ENCODE assay signal across 1 cellular context in the genomic region with DNA sequence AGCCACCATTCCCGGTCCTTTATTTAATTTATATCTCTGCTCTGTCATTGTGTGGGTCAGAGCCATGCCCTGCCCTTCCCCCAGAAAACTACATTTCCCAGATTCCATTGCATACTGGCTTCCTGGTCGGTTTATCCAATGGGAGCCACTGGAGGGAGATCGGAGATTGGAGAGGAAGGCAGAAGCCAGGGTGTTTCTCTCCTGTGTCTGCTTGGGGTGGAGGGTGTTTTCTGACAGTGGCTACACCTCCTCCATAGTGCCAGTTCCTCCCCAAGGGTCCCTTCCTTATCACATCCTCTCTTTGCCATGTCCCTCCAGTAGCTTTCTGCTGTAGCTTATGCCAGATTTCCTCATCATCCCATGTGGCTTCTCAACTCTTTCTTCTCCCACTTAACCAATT.
TF ChIP-seq lines count a peak whose summit lies in the region.

No MANE protein-coding gene starts in this region.

TF ChIP-seq in K562, 482 proteins besides CTCF, POLR2A, EP300 and RAD21 (continued from another document):
- TF ChIP-seq FOS (IDR thresholded peaks at IDR 0.05; ENCODE audit: extremely low read depth, insufficient read length) = peak; percentile 45
- TF ChIP-seq, protein P1, sequence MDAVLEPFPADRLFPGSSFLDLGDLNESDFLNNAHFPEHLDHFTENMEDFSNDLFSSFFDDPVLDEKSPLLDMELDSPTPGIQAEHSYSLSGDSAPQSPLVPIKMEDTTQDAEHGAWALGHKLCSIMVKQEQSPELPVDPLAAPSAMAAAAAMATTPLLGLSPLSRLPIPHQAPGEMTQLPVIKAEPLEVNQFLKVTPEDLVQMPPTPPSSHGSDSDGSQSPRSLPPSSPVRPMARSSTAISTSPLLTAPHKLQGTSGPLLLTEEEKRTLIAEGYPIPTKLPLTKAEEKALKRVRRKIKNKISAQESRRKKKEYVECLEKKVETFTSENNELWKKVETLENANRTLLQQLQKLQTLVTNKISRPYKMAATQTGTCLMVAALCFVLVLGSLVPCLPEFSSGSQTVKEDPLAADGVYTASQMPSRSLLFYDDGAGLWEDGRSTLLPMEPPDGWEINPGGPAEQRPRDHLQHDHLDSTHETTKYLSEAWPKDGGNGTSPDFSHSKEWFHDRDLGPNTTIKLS (IDR thresholded peaks at IDR 0.05; ENCODE audit: borderline replicate concordance, low read depth) = peak; percentile 66; the same call in 1 of the 2 replicates
- TF ChIP-seq, protein P2, sequence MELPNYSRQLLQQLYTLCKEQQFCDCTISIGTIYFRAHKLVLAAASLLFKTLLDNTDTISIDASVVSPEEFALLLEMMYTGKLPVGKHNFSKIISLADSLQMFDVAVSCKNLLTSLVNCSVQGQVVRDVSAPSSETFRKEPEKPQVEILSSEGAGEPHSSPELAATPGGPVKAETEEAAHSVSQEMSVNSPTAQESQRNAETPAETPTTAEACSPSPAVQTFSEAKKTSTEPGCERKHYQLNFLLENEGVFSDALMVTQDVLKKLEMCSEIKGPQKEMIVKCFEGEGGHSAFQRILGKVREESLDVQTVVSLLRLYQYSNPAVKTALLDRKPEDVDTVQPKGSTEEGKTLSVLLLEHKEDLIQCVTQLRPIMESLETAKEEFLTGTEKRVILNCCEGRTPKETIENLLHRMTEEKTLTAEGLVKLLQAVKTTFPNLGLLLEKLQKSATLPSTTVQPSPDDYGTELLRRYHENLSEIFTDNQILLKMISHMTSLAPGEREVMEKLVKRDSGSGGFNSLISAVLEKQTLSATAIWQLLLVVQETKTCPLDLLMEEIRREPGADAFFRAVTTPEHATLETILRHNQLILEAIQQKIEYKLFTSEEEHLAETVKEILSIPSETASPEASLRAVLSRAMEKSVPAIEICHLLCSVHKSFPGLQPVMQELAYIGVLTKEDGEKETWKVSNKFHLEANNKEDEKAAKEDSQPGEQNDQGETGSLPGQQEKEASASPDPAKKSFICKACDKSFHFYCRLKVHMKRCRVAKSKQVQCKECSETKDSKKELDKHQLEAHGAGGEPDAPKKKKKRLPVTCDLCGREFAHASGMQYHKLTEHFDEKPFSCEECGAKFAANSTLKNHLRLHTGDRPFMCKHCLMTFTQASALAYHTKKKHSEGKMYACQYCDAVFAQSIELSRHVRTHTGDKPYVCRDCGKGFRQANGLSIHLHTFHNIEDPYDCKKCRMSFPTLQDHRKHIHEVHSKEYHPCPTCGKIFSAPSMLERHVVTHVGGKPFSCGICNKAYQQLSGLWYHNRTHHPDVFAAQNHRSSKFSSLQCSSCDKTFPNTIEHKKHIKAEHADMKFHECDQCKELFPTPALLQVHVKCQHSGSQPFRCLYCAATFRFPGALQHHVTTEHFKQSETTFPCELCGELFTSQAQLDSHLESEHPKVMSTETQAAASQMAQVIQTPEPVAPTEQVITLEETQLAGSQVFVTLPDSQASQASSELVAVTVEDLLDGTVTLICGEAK (IDR thresholded peaks at IDR 0.05) = peak; percentile 74
- TF ChIP-seq, protein P2 (CRISPR knock-in tag; IDR thresholded peaks at IDR 0.05) = no peak
- peak; percentile 97 for TF ChIP-seq ELF1 (tag; IDR thresholded peaks at IDR 0.05)
- TF ChIP-seq, protein P3, sequence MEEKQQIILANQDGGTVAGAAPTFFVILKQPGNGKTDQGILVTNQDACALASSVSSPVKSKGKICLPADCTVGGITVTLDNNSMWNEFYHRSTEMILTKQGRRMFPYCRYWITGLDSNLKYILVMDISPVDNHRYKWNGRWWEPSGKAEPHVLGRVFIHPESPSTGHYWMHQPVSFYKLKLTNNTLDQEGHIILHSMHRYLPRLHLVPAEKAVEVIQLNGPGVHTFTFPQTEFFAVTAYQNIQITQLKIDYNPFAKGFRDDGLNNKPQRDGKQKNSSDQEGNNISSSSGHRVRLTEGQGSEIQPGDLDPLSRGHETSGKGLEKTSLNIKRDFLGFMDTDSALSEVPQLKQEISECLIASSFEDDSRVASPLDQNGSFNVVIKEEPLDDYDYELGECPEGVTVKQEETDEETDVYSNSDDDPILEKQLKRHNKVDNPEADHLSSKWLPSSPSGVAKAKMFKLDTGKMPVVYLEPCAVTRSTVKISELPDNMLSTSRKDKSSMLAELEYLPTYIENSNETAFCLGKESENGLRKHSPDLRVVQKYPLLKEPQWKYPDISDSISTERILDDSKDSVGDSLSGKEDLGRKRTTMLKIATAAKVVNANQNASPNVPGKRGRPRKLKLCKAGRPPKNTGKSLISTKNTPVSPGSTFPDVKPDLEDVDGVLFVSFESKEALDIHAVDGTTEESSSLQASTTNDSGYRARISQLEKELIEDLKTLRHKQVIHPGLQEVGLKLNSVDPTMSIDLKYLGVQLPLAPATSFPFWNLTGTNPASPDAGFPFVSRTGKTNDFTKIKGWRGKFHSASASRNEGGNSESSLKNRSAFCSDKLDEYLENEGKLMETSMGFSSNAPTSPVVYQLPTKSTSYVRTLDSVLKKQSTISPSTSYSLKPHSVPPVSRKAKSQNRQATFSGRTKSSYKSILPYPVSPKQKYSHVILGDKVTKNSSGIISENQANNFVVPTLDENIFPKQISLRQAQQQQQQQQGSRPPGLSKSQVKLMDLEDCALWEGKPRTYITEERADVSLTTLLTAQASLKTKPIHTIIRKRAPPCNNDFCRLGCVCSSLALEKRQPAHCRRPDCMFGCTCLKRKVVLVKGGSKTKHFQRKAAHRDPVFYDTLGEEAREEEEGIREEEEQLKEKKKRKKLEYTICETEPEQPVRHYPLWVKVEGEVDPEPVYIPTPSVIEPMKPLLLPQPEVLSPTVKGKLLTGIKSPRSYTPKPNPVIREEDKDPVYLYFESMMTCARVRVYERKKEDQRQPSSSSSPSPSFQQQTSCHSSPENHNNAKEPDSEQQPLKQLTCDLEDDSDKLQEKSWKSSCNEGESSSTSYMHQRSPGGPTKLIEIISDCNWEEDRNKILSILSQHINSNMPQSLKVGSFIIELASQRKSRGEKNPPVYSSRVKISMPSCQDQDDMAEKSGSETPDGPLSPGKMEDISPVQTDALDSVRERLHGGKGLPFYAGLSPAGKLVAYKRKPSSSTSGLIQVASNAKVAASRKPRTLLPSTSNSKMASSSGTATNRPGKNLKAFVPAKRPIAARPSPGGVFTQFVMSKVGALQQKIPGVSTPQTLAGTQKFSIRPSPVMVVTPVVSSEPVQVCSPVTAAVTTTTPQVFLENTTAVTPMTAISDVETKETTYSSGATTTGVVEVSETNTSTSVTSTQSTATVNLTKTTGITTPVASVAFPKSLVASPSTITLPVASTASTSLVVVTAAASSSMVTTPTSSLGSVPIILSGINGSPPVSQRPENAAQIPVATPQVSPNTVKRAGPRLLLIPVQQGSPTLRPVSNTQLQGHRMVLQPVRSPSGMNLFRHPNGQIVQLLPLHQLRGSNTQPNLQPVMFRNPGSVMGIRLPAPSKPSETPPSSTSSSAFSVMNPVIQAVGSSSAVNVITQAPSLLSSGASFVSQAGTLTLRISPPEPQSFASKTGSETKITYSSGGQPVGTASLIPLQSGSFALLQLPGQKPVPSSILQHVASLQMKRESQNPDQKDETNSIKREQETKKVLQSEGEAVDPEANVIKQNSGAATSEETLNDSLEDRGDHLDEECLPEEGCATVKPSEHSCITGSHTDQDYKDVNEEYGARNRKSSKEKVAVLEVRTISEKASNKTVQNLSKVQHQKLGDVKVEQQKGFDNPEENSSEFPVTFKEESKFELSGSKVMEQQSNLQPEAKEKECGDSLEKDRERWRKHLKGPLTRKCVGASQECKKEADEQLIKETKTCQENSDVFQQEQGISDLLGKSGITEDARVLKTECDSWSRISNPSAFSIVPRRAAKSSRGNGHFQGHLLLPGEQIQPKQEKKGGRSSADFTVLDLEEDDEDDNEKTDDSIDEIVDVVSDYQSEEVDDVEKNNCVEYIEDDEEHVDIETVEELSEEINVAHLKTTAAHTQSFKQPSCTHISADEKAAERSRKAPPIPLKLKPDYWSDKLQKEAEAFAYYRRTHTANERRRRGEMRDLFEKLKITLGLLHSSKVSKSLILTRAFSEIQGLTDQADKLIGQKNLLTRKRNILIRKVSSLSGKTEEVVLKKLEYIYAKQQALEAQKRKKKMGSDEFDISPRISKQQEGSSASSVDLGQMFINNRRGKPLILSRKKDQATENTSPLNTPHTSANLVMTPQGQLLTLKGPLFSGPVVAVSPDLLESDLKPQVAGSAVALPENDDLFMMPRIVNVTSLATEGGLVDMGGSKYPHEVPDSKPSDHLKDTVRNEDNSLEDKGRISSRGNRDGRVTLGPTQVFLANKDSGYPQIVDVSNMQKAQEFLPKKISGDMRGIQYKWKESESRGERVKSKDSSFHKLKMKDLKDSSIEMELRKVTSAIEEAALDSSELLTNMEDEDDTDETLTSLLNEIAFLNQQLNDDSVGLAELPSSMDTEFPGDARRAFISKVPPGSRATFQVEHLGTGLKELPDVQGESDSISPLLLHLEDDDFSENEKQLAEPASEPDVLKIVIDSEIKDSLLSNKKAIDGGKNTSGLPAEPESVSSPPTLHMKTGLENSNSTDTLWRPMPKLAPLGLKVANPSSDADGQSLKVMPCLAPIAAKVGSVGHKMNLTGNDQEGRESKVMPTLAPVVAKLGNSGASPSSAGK (IDR thresholded peaks at IDR 0.05) = peak; percentile 79
- peak; percentile 55; the same call in 1 of the 2 replicates for TF ChIP-seq CREM (IDR thresholded peaks at IDR 0.05; ENCODE audit: low read depth)
- TF ChIP-seq ZNF143 (CRISPR knock-in tag; IDR thresholded peaks at IDR 0.05) = peak; percentile 87
- TF ChIP-seq, protein P4, sequence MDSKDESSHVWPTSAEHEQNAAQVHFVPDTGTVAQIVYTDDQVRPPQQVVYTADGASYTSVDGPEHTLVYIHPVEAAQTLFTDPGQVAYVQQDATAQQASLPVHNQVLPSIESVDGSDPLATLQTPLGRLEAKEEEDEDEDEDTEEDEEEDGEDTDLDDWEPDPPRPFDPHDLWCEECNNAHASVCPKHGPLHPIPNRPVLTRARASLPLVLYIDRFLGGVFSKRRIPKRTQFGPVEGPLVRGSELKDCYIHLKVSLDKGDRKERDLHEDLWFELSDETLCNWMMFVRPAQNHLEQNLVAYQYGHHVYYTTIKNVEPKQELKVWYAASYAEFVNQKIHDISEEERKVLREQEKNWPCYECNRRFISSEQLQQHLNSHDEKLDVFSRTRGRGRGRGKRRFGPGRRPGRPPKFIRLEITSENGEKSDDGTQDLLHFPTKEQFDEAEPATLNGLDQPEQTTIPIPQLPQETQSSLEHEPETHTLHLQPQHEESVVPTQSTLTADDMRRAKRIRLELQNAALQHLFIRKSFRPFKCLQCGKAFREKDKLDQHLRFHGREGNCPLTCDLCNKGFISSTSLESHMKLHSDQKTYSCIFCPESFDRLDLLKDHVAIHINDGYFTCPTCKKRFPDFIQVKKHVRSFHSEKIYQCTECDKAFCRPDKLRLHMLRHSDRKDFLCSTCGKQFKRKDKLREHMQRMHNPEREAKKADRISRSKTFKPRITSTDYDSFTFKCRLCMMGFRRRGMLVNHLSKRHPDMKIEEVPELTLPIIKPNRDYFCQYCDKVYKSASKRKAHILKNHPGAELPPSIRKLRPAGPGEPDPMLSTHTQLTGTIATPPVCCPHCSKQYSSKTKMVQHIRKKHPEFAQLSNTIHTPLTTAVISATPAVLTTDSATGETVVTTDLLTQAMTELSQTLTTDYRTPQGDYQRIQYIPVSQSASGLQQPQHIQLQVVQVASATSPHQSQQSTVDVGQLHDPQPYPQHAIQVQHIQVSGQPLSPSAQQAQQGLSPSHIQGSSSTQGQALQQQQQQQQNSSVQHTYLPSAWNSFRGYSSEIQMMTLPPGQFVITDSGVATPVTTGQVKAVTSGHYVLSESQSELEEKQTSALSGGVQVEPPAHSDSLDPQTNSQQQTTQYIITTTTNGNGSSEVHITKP (IDR thresholded peaks at IDR 0.05; ENCODE audit: partially characterized antibody) = no peak
- TF ChIP-seq ZNF699 (CRISPR knock-in tag; IDR thresholded peaks at IDR 0.05; ENCODE audit: insufficient replicate concordance) = no peak
- TF ChIP-seq GABPB1 (CRISPR knock-in tag; IDR thresholded peaks at IDR 0.05) = peak; percentile 73
- TF ChIP-seq, protein P5, sequence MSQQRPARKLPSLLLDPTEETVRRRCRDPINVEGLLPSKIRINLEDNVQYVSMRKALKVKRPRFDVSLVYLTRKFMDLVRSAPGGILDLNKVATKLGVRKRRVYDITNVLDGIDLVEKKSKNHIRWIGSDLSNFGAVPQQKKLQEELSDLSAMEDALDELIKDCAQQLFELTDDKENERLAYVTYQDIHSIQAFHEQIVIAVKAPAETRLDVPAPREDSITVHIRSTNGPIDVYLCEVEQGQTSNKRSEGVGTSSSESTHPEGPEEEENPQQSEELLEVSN (IDR thresholded peaks at IDR 0.05; ENCODE audit: borderline replicate concordance in 1 of 2, extremely low read depth in 1 of 2, insufficient read depth in 1 of 2, insufficient read length in 1 of 2, low read depth in 1 of 2, low read length in 1 of 2, poor library complexity in 1 of 2, severe bottlenecking in 1 of 2) = peak; percentile 81 to 95
- 0 out of 4 replicates have a peak, but pooled peaks of 1 of the 2 experiments have one; percentile 18 for TF ChIP-seq FOXK2 (conservative IDR thresholded peaks at IDR 0.05 in 1 of 2, IDR thresholded peaks at IDR 0.05 in 1 of 2; ENCODE audit: low read depth in 2 of 2)
- no peak for TF ChIP-seq MAFF (IDR thresholded peaks at IDR 0.05; ENCODE audit: low read length)
- peak; percentile 93 for TF ChIP-seq NFYB (IDR thresholded peaks at IDR 0.05; ENCODE audit: extremely low read depth, insufficient read length)
- no peak for TF ChIP-seq NR2F6 (CRISPR knock-in tag; IDR thresholded peaks at IDR 0.05)
- TF ChIP-seq RBM25 (IDR thresholded peaks at IDR 0.05; ENCODE audit: low read depth, low read length, severe bottlenecking) = peak; percentile 35
- TF ChIP-seq DIDO1 (tag; IDR thresholded peaks at IDR 0.05; ENCODE audit: low read depth) = peak; percentile 40; the same call in 1 of the 2 replicates
- TF ChIP-seq L3MBTL2 (IDR thresholded peaks at IDR 0.05) = peak; percentile 86
- no peak for TF ChIP-seq ATF1 (CRISPR knock-in tag; IDR thresholded peaks at IDR 0.05)
- no peak for TF ChIP-seq ATF1 (tag; IDR thresholded peaks at IDR 0.05)
